Comparison of ENCODE assay signal across 10 cellular contexts in the genomic region with DNA sequence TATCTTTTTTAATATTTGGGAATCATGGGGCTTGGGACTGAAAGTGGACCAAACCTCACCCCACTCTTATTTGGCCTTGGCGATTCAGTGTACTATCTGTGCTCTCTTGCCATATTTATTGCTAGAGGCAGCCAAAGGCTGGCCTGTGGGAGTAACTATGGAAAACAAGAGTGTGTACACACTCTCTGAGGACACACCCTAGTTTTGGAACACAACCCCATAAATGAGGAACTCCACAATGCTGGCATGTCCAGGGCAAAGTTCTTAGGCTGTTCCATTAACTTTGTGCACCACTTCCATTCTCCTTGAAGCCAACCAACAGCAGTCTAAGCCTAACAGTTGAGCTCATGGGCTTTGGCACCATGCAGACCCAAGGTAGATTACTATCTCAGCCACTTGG. TPM values are rescaled to one million over a fixed set of nuclear protein-coding genes. Genes with fewer than 3 reads are reported as not detected.
DNase-seq lines count a peak whose midpoint lies in the region; ATAC-seq, FAIRE-seq and TF ChIP-seq lines count a peak whose summit lies in the region.
"Not testable (repeated sequence)": the region's sequence is repeated elsewhere in the genome, so short reads cannot be mapped to it uniquely, and the experiment has no call there.
"Had no signal": no experiment of that assay in that cellular context is flagged by ENCODE, and none has a peak within 500 bp of the region (broad histone marks: within the 10 kb centered on the region; RNA-seq: fewer than 3 reads in every experiment).

No MANE protein-coding gene starts in this region.

- not testable (repeated sequence) for H3K4me3 ChIP-seq in A549; bronchial epithelial cell (ENCODE audit: low read depth, low read length); H1 (ENCODE audit: extremely low read depth in 1 of 4, insufficient read depth in 2 of 4, low read depth in 3 of 4, low read length in 4 of 4); keratinocyte (ENCODE audit: control insufficient read depth in 2 of 3, extremely low read depth in 1 of 3, insufficient read depth in 2 of 3, low read depth in 1 of 3, low read length in 3 of 3); mucosa of descending colon

- not testable (repeated sequence) for H4K91ac ChIP-seq in H1 (replicated peaks; ENCODE audit: insufficient read length, low read length)

- H4K20me1 ChIP-seq in H1 (replicated peaks in 1 of 2; ENCODE audit: control insufficient read depth in 1 of 2, insufficient read depth in 2 of 2, low read length in 2 of 2); keratinocyte (ENCODE audit: control insufficient read depth, extremely low read depth, insufficient read depth, low read length): not testable (repeated sequence)

- not testable (repeated sequence) for TF ChIP-seq EP300 in A549 (IDR thresholded peaks at IDR 0.05); H1 (IDR thresholded peaks at IDR 0.05; ENCODE audit: borderline replicate concordance in 1 of 2, low read depth in 2 of 2, low read length in 2 of 2)

- H3K36me3 ChIP-seq in bronchial epithelial cell (ENCODE audit: control insufficient read depth, insufficient read depth, low read length); H1 (ENCODE audit: control insufficient read depth in 2 of 4, insufficient read depth in 4 of 4, low read length in 3 of 4); keratinocyte (ENCODE audit: control insufficient read depth in 2 of 2, extremely low read depth in 1 of 2, insufficient read depth in 2 of 2, low read length in 2 of 2); mucosa of descending colon (ENCODE audit: low read depth): not testable (repeated sequence)

- H2AFZ ChIP-seq in H1 (ENCODE audit: low read length); keratinocyte (ENCODE audit: control insufficient read depth, low read length): not testable (repeated sequence)

- not testable (repeated sequence) for H2BK5ac ChIP-seq in H1 (ENCODE audit: low read depth, low read length)

- CTCF ChIA-PET in A549 (lab: Yijun Ruan, JAX); H1 (lab: Charles Lee; ENCODE audit: partially characterized antibody): not testable (repeated sequence)

- not testable (repeated sequence) for H3K9ac ChIP-seq in H1 (replicated peaks in 1 of 4; ENCODE audit: extremely low read depth in 1 of 4, low read depth in 3 of 4, low read length in 3 of 4); keratinocyte (ENCODE audit: control insufficient read depth, extremely low read depth, insufficient read depth, low read length)

- H3K14ac ChIP-seq in H1 (ENCODE audit: insufficient read length), result not testable (repeated sequence)

- not testable (repeated sequence) for H3K4me2 ChIP-seq in A549; H1 (ENCODE audit: insufficient read depth in 1 of 2, low read depth in 2 of 2, low read length in 2 of 2); keratinocyte (ENCODE audit: control insufficient read depth, extremely low read depth, insufficient read depth, low read depth, low read length)

- intact Hi-C loops in left colon (cut with DNase I, micrococcal nuclease); mucosa of descending colon (cut with DNase I, micrococcal nuclease): not testable (repeated sequence)

- TF ChIP-seq CTCF in A549 (IDR thresholded peaks at IDR 0.05); bronchial epithelial cell (IDR thresholded peaks at IDR 0.05; ENCODE audit: insufficient read depth, low read length, severe bottlenecking); H1 (IDR thresholded peaks at IDR 0.05; ENCODE audit: control extremely low read depth in 1 of 3, insufficient read depth in 1 of 3, low read depth in 1 of 3, low read length in 3 of 3); keratinocyte (optimal IDR thresholded peaks at IDR 0.05 in 1 of 3, IDR thresholded peaks at IDR 0.05 in 1 of 3, conservative IDR thresholded peaks at IDR 0.05 in 1 of 3; ENCODE audit: extremely low read depth in 1 of 3, insufficient read depth in 2 of 3, low read length in 3 of 3); mucosa of descending colon (IDR thresholded peaks at IDR 0.05): not testable (repeated sequence)

- H3K4ac ChIP-seq in H1 (replicated peaks; ENCODE audit: insufficient read length, low read depth, low read length), result not testable (repeated sequence)

- peak; percentile 100 for FAIRE-seq in A549 (lab: Jason Lieb, UNC)
- peak; percentile 98 for FAIRE-seq in bronchial epithelial cell (lab: Jason Lieb, UNC)
- FAIRE-seq in colon (lab: Jason Lieb, UNC), result peak; percentile 93
- peak; percentile 60 for FAIRE-seq in H1 (lab: Jason Lieb, UNC)
- peak; percentile 69 for FAIRE-seq in keratinocyte (lab: Jason Lieb, UNC)

- H3K9me3 ChIP-seq in A549; H1 (ENCODE audit: insufficient read depth in 2 of 2, low read depth in 1 of 2, low read length in 1 of 2); keratinocyte (ENCODE audit: control insufficient read depth, low read depth, low read length); mucosa of descending colon: not testable (repeated sequence)

- H3K9me1 ChIP-seq in keratinocyte (ENCODE audit: control insufficient read depth, extremely low read depth, insufficient read depth, low read length), result not testable (repeated sequence)

- POLR2A ChIA-PET in A549 (lab: Yijun Ruan, JAX); H1 (lab: Charles Lee; ENCODE audit: partially characterized antibody): not testable (repeated sequence)

- H3K27ac ChIP-seq in A549; H1 (ENCODE audit: low read depth, low read length); keratinocyte (ENCODE audit: control insufficient read depth, insufficient read depth, low read length): not testable (repeated sequence)

- H2AK5ac ChIP-seq in H1 (ENCODE audit: low read depth, low read length), result not testable (repeated sequence)

- not testable (repeated sequence) for H3K79me1 ChIP-seq in H1 (ENCODE audit: low read depth, low read length)

- H2BK12ac ChIP-seq in H1 (ENCODE audit: low read depth, low read length), result not testable (repeated sequence)

- H3K56ac ChIP-seq in H1 (replicated peaks; ENCODE audit: insufficient read length, low read depth, low read length), result not testable (repeated sequence)

- H3K79me2 ChIP-seq in H1 (ENCODE audit: control insufficient read depth in 1 of 2, insufficient read depth in 2 of 2, low read length in 2 of 2); keratinocyte (ENCODE audit: control insufficient read depth, insufficient read depth, low read length): not testable (repeated sequence)

- H3K27me3 ChIP-seq in bronchial epithelial cell (ENCODE audit: control insufficient read depth, insufficient read depth, low read length); H1 (replicated peaks in 1 of 4; ENCODE audit: control insufficient read depth in 3 of 4, extremely low read depth in 1 of 4, insufficient read depth in 3 of 4, low read length in 3 of 4); keratinocyte (ENCODE audit: control insufficient read depth, extremely low read depth, insufficient read depth, low read length): not testable (repeated sequence)

- not testable (repeated sequence) for H2BK15ac ChIP-seq in H1 (ENCODE audit: low read length)

- H3K23me2 ChIP-seq in H1 (ENCODE audit: low read depth, low read length), result not testable (repeated sequence)

- not testable (repeated sequence) for H4K8ac ChIP-seq in H1 (ENCODE audit: extremely low read depth, insufficient read depth, low read length)

- not testable (repeated sequence) for H3K23ac ChIP-seq in H1 (ENCODE audit: insufficient read length)

- not testable (repeated sequence) for H3K18ac ChIP-seq in H1 (ENCODE audit: extremely low read depth, low read length)

- TF ChIP-seq POLR2A in A549 (IDR thresholded peaks at IDR 0.05; ENCODE audit: low read length); H1 (IDR thresholded peaks at IDR 0.05; ENCODE audit: control extremely low read depth in 1 of 2, low read depth in 2 of 2, low read length in 2 of 2): not testable (repeated sequence)

- WGBS in A549 (ENCODE audit: missing lambda C conversion rate), result no CpG with 5 or more reads among the region's 1 CpG
- WGBS in H1 (ENCODE audit: extremely low coverage in 1 of 2, insufficient coverage in 1 of 2, insufficient read length in 1 of 2, insufficient replicate concordance in 2 of 2, low coverage in 1 of 2, low lambda C conversion rate in 2 of 2, missing lambda C conversion rate in 1 of 2), 2 experiments, result no CpG with 5 or more reads among the region's 1 CpG

- not testable (repeated sequence) for TF ChIP-seq RAD21 in A549 (conservative IDR thresholded peaks at IDR 0.05 in 1 of 2, IDR thresholded peaks at IDR 0.05 in 1 of 2); H1 (IDR thresholded peaks at IDR 0.05 in 1 of 2, conservative IDR thresholded peaks at IDR 0.05 in 1 of 2; ENCODE audit: low read depth in 2 of 2, low read length in 2 of 2)

- H2BK120ac ChIP-seq in H1 (replicated peaks; ENCODE audit: low read depth, low read length), result not testable (repeated sequence)

- H3K4me1 ChIP-seq in A549; H1 (replicated peaks in 1 of 4; ENCODE audit: control insufficient read depth in 3 of 4, insufficient read depth in 4 of 4, low read length in 3 of 4); keratinocyte (ENCODE audit: control insufficient read depth, extremely low read depth, insufficient read depth, low read length); mucosa of descending colon (ENCODE audit: low read depth): not testable (repeated sequence)

- H2BK20ac ChIP-seq in H1 (ENCODE audit: low read length), result not testable (repeated sequence)

- not testable (repeated sequence) for ATAC-seq in A549
- ATAC-seq in left colon, result peak; percentile 88
- ATAC-seq in mucosa of descending colon, result peak; percentile 86

- not testable (repeated sequence) for H4K5ac ChIP-seq in H1 (ENCODE audit: insufficient read length, low read depth, low read length)

- DNase-seq in A549 (ENCODE audit: low read depth in 1 of 2, low spot score in 1 of 2); bronchial epithelial cell (ENCODE audit: low read depth); H1 (ENCODE audit: low read depth in 1 of 2, low spot score in 2 of 2); keratinocyte (ENCODE audit: low read depth, low spot score); left colon; mucosa of descending colon: not testable (repeated sequence)

- dilution Hi-C loops in keratinocyte (cut with MboI; ENCODE audit: extremely low pct_ligation_motif_present, low sequenced_read_pairs), result not testable (repeated sequence)

RNA-seq across cellular contexts. Expression of a gene that starts 54.9 kb away (rescaled TPM):
- polyA plus RNA-seq in A549 (2011; rRNA removed) (not detected in 2 replicates), A549 (2017; fragmentation: RNase III; extraction: RNeasy Plus Mini Kit Qiagen cat#74134 plus additional on column Dnase treatment) (not detected in 3 replicates), H1 (2011; rRNA removed) (0.11 and 0.24 TPM in 2 replicates), keratinocyte (0.46 to 0.97 TPM (median 0.88 TPM) in 3 replicates)
- polyA plus RNA-seq in A549 (2012; cell fraction: cytosol; rRNA removed), result not detected in 2 replicates
- not detected in 2 replicates for polyA plus RNA-seq in A549 (2012; cell fraction: nucleus; rRNA removed)
- polyA minus RNA-seq in A549 (2011; rRNA and poly(A)+ RNA removed), result not detected in 2 replicates
- total RNA-seq in bronchial epithelial cell (0.26 TPM in 2 replicates), left colon (1 to 10 TPM; 4.6 to 5.5 TPM), mucosa of descending colon (1 to 10 TPM; 4.3 to 6.9 (median 6.5) TPM)
- total RNA-seq in H1 (2021; fragmentation: NEBNext Ultra II Directional; extraction: Animal tissue kit (Norgen Biotek cat#: 25700)), result 0.36 and 0.37 TPM in 2 replicates
- polyA plus RNA-seq in H1 (2011; cell fraction: cytosol; rRNA removed), result 0.18 TPM
- polyA plus RNA-seq in H1 (2011; cell fraction: nucleus; rRNA removed), result 0.10 TPM
- 0.10 to 0.39 TPM (median 0.21 TPM) in 4 replicates for polyA plus RNA-seq in H1 (2012, experiment 1 of 2)
- polyA plus RNA-seq in H1 (2012, experiment 2 of 2), result 0.12 TPM
- polyA plus RNA-seq in H1 (2013, experiment 1 of 2), result 0.10 TPM
- 0.13 TPM for polyA plus RNA-seq in H1 (2013, experiment 2 of 2)
- 0.09 and 0.12 TPM in 2 replicates for polyA minus RNA-seq in H1 (2011; rRNA and poly(A)+ RNA removed)
- polyA minus RNA-seq in H1 (2011; cell fraction: cytosol; rRNA and poly(A)+ RNA removed), result 0.44 TPM
- 0.80 TPM for polyA minus RNA-seq in H1 (2011; cell fraction: nucleus; rRNA and poly(A)+ RNA removed)
- polyA plus RNA-seq in keratinocyte (2011; ENCODE audit: low read depth), result 0.15 TPM
- polyA plus RNA-seq in keratinocyte (2011; cell fraction: cytosol; rRNA removed), result 0.42 and 0.57 TPM in 2 replicates
- 0.70 and 0.73 TPM in 2 replicates for polyA plus RNA-seq in keratinocyte (2011; cell fraction: nucleus; rRNA removed)
- 0.30 and 1.0 TPM in 2 replicates for polyA plus RNA-seq in keratinocyte (2012; ENCODE audit: low replicate concordance)
- polyA minus RNA-seq in keratinocyte, result 0.39 to 1.3 TPM (median 0.92 TPM) in 3 replicates
- polyA minus RNA-seq in keratinocyte (2011; cell fraction: cytosol; rRNA and poly(A)+ RNA removed), result 2.1 TPM
- 0.63 and 1.5 TPM in 2 replicates for polyA minus RNA-seq in keratinocyte (2011; cell fraction: nucleus; rRNA and poly(A)+ RNA removed)
- total RNA-seq: Caco-2 had no signal
- polyA plus RNA-seq: BJ; CD4-positive, CD25-positive, alpha-beta regulatory T cell had no signal
